Comparison of ENCODE assay signal across 9 cellular contexts in the genomic region with DNA sequence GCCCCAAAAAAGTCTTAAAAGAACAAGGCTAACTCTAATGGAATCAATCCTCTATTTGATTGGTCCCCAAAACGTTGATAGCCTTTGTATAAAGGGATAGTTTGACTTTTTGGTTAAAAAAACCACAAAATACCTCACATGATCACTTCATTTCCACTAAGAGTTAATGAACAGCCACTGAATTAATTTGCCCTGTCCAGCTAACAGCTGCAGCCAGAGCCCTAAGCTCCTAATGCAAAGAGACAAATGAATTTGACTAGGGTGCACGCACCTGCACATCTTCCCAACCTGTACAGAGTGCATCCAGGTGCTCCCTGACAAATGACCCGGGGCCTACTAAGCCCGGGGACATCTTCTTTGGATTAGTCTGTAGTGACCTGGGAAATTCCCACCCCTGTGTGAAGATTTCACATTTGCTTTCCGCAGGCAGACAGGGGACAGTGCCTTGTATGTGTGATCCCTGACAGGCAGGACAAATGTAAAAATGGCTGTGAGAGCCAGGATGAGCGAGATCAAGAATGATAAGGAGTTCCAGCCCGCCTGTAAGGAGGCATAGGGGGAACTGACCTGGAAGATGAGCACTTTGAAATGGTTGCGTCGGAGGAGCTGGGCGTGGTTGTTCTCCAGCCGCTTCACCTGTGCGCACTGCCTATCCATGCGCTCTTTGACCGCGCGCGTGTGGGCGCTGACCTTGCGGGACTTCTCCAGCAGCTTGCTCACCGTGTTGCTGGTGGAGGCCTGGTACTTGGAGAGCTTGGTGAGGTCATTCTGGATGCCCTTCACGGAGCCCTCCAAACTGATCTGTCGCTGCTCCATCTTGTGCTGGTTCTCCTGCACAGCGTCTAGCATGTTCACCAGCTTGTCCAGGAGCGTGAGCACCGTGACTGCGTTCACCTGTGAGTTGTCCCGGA. TPM values are rescaled to one million over a fixed set of nuclear protein-coding genes. Genes with fewer than 3 reads are reported as not detected.
DNase-seq lines count a peak whose midpoint lies in the region; ATAC-seq, FAIRE-seq and TF ChIP-seq lines count a peak whose summit lies in the region.
"Had no signal": no experiment of that assay in that cellular context is flagged by ENCODE, and none has a peak within 500 bp of the region (broad histone marks: within the 10 kb centered on the region; RNA-seq: fewer than 3 reads in every experiment).

No MANE protein-coding gene starts in this region.

- H3K27me3 ChIP-seq in SJSA1 (replicated peaks) (no peaks in the 10 kb centered on the region), sigmoid colon (no peaks in the 10 kb centered on the region)
- H3K27me3 ChIP-seq: foreskin keratinocyte had no signal

- H3K9me3 ChIP-seq in SJSA1 (replicated peaks) (no peaks in the 10 kb centered on the region), sigmoid colon (no peaks in the 10 kb centered on the region)

- ATAC-seq in GM19397 (IDR thresholded peaks at IDR 0.05; ENCODE audit: unreplicated experiment), result peak; percentile 21

- TF ChIP-seq CTCF in foreskin fibroblast (IDR thresholded peaks at IDR 0.05; ENCODE audit: low read depth, low read length) (no peak), sigmoid colon (IDR thresholded peaks at IDR 0.05) (no peak)

- no peak for TF ChIP-seq EP300 in sigmoid colon (IDR thresholded peaks at IDR 0.05)

- TF ChIP-seq POLR2A in sigmoid colon (IDR thresholded peaks at IDR 0.05), result no peak

- intact Hi-C loops in sigmoid colon (cut with DNase I), result loop anchor here (2.0 to 5.0 kb wide), 2 partner anchors 106 to 167 kb away; partner anchors contain the start of gene NABP1

- DNase-seq in SJSA1 (ENCODE audit: low read depth in 1 of 2, low spot score in 2 of 2), result no peak
- peak in 1 of 2 donors; percentile 12 for DNase-seq in foreskin fibroblast
- peak; percentile 75 for DNase-seq in sigmoid colon
- no peak for DNase-seq in HuH-7 (ENCODE audit: low spot score)
- no peak for DNase-seq in GF-D8 (lab: John Stamatoyannopoulos, UW)
- DNase-seq in RCC 7860 (ENCODE audit: low spot score), result no peak
- no peak for DNase-seq in COLO829 (ENCODE audit: low spot score)

- H3K4me1 ChIP-seq in SJSA1 (replicated peaks) (peaks cover 39% of the 10 kb centered on the region), sigmoid colon (peaks cover 0 to 52% (median 32%) of the 10 kb centered on the region in 4 donors)

- WGBS in sigmoid colon, 2 donors, result 44 to 84% methylated on average over 27 of the region's 27 CpGs

- peak overlapping the region; percentile 34 for H3K4me3 ChIP-seq in SJSA1
- peak overlapping the region; percentile 36 to 42 for H3K4me3 ChIP-seq in foreskin fibroblast (ENCODE audit: low read depth in 1 of 2, low read length in 2 of 2)
- peak overlapping the region; percentile 49 to 72 (median 66) for H3K4me3 ChIP-seq in sigmoid colon

- H3K36me3 ChIP-seq in SJSA1 (peaks cover 7% of the 10 kb centered on the region; the same call in 1 of the 2 replicates), sigmoid colon (no peaks in the 10 kb centered on the region)

- H3K27ac ChIP-seq in SJSA1 (peak overlapping the region; percentile 72), sigmoid colon (peak overlapping the region; percentile 85 to 93 (median 90))
- H3K27ac ChIP-seq: foreskin keratinocyte had no signal

- no peak for FAIRE-seq in RCC 7860 (lab: Jason Lieb, UNC)

RNA-seq across cellular contexts. Expression of gene CAVIN2, which starts 0.8 kb away (rescaled TPM):
- 26.4 and 28.1 TPM in 2 replicates for total RNA-seq in SJSA1 (2014; rRNA removed; shearing (Covaris generic))
- total RNA-seq in sigmoid colon, result 100 to 1,000 TPM; 138 to 201 (median 190) TPM
- polyA plus RNA-seq in sigmoid colon, result 10 to 100 TPM in 2 of 3 donors, 1 to 10 TPM in 1; 1.4 to 15.6 (median 14.4) TPM
